ENCODE assay signal across 11 cellular contexts in the genomic region with DNA sequence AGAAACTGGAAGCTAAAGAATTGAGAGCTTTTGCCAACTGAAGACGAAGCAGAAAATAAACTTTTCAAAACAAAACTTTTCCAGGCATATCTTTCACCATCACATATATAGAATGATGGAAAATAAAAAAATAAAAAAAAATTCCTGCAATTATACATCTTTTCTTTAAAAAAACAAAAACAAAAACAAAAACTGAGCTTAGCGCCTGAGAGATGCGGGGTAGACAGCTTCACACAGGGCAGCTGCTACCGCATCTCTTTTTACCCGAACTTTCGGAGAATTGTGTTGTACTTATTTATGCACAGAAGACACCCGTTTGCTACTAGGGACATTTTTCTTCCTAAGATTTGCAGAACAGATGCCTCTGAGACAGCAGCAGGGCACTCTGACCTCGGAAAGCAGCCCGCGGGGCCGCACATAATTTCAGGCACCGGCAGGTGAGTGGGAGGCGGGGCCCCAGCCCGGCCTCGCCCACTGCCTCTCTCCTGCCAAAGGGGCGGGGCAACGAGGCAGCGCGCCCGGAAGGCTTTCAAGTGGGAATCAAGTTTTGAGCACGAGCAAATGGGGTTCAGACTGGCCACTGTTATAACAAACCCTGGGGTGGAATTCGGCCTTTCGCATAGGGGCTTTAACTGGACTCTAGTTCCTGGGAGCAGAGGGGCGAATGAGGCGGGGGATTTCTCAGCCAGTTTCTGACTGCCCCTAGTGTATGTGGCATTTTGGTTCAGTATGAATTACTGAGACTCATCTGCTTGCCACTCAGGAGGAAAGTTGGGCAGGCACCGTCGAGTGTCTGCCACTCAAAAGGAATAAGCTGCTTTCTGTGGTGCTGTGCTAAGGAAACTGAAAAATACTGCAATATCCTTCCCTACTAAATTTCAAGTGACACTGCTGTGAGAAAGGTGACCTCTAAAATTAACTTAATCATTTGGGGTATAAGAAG. TPM values are rescaled to one million over a fixed set of nuclear protein-coding genes. Genes with fewer than 3 reads are reported as not detected.
DNase-seq lines count a peak whose midpoint lies in the region; ATAC-seq and TF ChIP-seq lines count a peak whose summit lies in the region.
"Had no signal": no experiment of that assay in that cellular context is flagged by ENCODE, and none has a peak within 500 bp of the region (broad histone marks: within the 10 kb centered on the region; RNA-seq: fewer than 3 reads in every experiment).

No MANE protein-coding gene starts in this region.

- H4K5ac ChIP-seq in H9 (ENCODE audit: insufficient read length, low read depth, low read length) = no peak overlapping the region

- H3K4me2 ChIP-seq in H9 (ENCODE audit: insufficient read depth, insufficient read length, low read length) = peak overlapping the region; percentile 76

- H3K4me1 Mint-ChIP-seq in H9 = peaks cover 15 to 17% of the 10 kb centered on the region in 2 experiments
- peaks cover 10% of the 10 kb centered on the region for H3K4me1 Mint-ChIP-seq in nephron progenitor cell

- no peaks in the 10 kb centered on the region for H3K4me1 ChIP-seq in H9 (ENCODE audit: insufficient read depth, low read length)
- H3K4me1 ChIP-seq in tibial nerve = peaks cover 0 to 6% (median 3%) of the 10 kb centered on the region in 4 donors

- H3K4ac ChIP-seq in H9 (ENCODE audit: low read depth, low read length) = no peak overlapping the region

- no peak overlapping the region for H3K56ac ChIP-seq in H9 (ENCODE audit: insufficient read length, low read depth, low read length)

- H3K4me3 Mint-ChIP-seq in H9 (peak overlapping the region; percentile 71 to 80), nephron progenitor cell (peak overlapping the region; percentile 81)

- H3K27me3 Mint-ChIP-seq in H9 (ENCODE audit: low read depth) = peaks cover 9% of the 10 kb centered on the region
- peaks cover 8% of the 10 kb centered on the region for H3K27me3 Mint-ChIP-seq in nephron progenitor cell (ENCODE audit: low read depth, poor library complexity)

- no peak overlapping the region for H3K23ac ChIP-seq in H9 (ENCODE audit: insufficient read length, low read depth, low read length)

- H3K36me3 Mint-ChIP-seq in H9 (ENCODE audit: insufficient read depth in 1 of 3, low read depth in 3 of 3) = no peaks in the 10 kb centered on the region
- H3K36me3 Mint-ChIP-seq in nephron progenitor cell (ENCODE audit: low read depth) = no peaks in the 10 kb centered on the region

- H3K79me1 ChIP-seq in H9 (ENCODE audit: insufficient read depth, low read depth, low read length, poor library complexity, severe bottlenecking) = no peaks in the 10 kb centered on the region

- no peak overlapping the region for H3T11ph ChIP-seq in H9 (ENCODE audit: low read length)

- no peak for TF ChIP-seq EP300 in tibial nerve (IDR thresholded peaks at IDR 0.05)

- H4K20me1 ChIP-seq in H9 (ENCODE audit: control insufficient read depth, insufficient read depth, insufficient read length) = no peaks in the 10 kb centered on the region

- no peak overlapping the region for H2BK15ac ChIP-seq in H9 (ENCODE audit: low read depth, low read length)

- H3K9me3 Mint-ChIP-seq in H9 (no peaks in the 10 kb centered on the region), nephron progenitor cell (no peaks in the 10 kb centered on the region)

- ATAC-seq in GM18505 (IDR thresholded peaks at IDR 0.05; ENCODE audit: unreplicated experiment) = no peak

- no peak overlapping the region for H3K27ac ChIP-seq in H9 (ENCODE audit: insufficient read length, low read depth, low read length)
- no peak overlapping the region for H3K27ac ChIP-seq in tibial nerve

- no peak overlapping the region for H4K8ac ChIP-seq in H9 (replicated peaks; ENCODE audit: insufficient read length, low read depth, low read length)

- H3K27me3 ChIP-seq in H9 (ENCODE audit: insufficient read depth, low read length) (no peaks in the 10 kb centered on the region), tibial nerve (no peaks in the 10 kb centered on the region)

- no peak overlapping the region for H3K18ac ChIP-seq in H9 (ENCODE audit: insufficient read length, low read depth, low read length)

- peak overlapping the region; percentile 21 for H3K9ac ChIP-seq in H9 (ENCODE audit: extremely low read depth, insufficient read length, low read length)

- WGBS in H9 (ENCODE audit: extremely low coverage, insufficient read length, low lambda C conversion rate) = no CpG with 5 or more reads among the region's 27 CpGs
- WGBS in tibial nerve, 2 donors = 41 to 60% methylated on average over 24 to 27 of the region's 27 CpGs

- H3K79me2 ChIP-seq in H9 (ENCODE audit: insufficient read depth, low read length) = no peaks in the 10 kb centered on the region

- H2AFZ ChIP-seq in H9 (ENCODE audit: low read length) = peak overlapping the region; percentile 81

- no peak overlapping the region for H2BK12ac ChIP-seq in H9 (ENCODE audit: insufficient read length, low read depth, low read length)

- TF ChIP-seq POLR2A in tibial nerve (IDR thresholded peaks at IDR 0.05) (no peak), GM18505 (IDR thresholded peaks at IDR 0.05; ENCODE audit: borderline replicate concordance, extremely low read depth, insufficient read depth, insufficient read length) (no peak)

- H2BK20ac ChIP-seq in H9 (ENCODE audit: low read depth, low read length, poor library complexity, severe bottlenecking) = no peak overlapping the region

- H2BK120ac ChIP-seq in H9 (ENCODE audit: low read depth, low read length, poor library complexity, severe bottlenecking) = no peak overlapping the region

- no peak overlapping the region for H4K91ac ChIP-seq in H9 (ENCODE audit: insufficient read length, low read depth, low read length)

- H3K27ac Mint-ChIP-seq in H9 (peak overlapping the region; percentile 22 to 75 (median 44); a peak in 5 of 7 replicates), nephron progenitor cell (no peak overlapping the region)

- H2BK5ac ChIP-seq in H9 (ENCODE audit: insufficient read length, low read length) = no peak overlapping the region

- TF ChIP-seq CTCF in H9 (conservative IDR thresholded peaks at IDR 0.05) (no peak), fibroblast of villous mesenchyme (IDR thresholded peaks at IDR 0.05; ENCODE audit: insufficient read depth, low read depth, low read length) (no peak), nephron progenitor cell (IDR thresholded peaks at IDR 0.05) (no peak), tibial nerve (IDR thresholded peaks at IDR 0.05) (no peak)

- peak; percentile 85 for DNase-seq in H9
- peak; percentile 45 for DNase-seq in NCI-H2227 treated with DMSO at 0.1 percent for 48 hours (lab: John Stamatoyannopoulos, UW)
- no peak for DNase-seq in fibroblast of villous mesenchyme (ENCODE audit: low read depth)
- DNase-seq in nephron progenitor cell = peak; percentile 73
- DNase-seq in tibial nerve (ENCODE audit: low spot score in 2 of 2) = no peak
- DNase-seq in activated CD4-positive, CD25-positive, alpha-beta regulatory T cell (lab: John Stamatoyannopoulos, UW) = no peak
- no peak for DNase-seq in NCI-H510A treated with DMSO at 0.1 percent for 48 hours (lab: John Stamatoyannopoulos, UW)
- DNase-seq: activated CD4-positive, alpha-beta T cell treated with anti-CD3 and anti-CD28 coated beads for 1 hour; EL; NCI-H524 treated with DMSO at 0.1 percent for 48 hours had no signal

- H3K9me3 ChIP-seq in H9 (ENCODE audit: control insufficient read depth, low read depth, low read length) = no peaks in the 10 kb centered on the region
- no peaks in the 10 kb centered on the region for H3K9me3 ChIP-seq in tibial nerve

- H3K23me2 ChIP-seq in H9 (ENCODE audit: insufficient read length, low read depth, low read length, poor library complexity, severe bottlenecking) = no peaks in the 10 kb centered on the region

- peak overlapping the region; percentile 3 for H3K4me3 ChIP-seq in fibroblast of villous mesenchyme (ENCODE audit: low read depth, low read length)
- H3K4me3 ChIP-seq in tibial nerve = peak overlapping the region in 1 of 4 donors; percentile 20

- no peak overlapping the region for H2AK5ac ChIP-seq in H9 (ENCODE audit: insufficient read length, low read length)

- peaks cover 0 to 3% (median 0%) of the 10 kb centered on the region in 3 donors for H3K36me3 ChIP-seq in tibial nerve

- no peak overlapping the region for H3K14ac ChIP-seq in H9 (ENCODE audit: insufficient read depth, low read length)

RNA-seq across cellular contexts. Expression of a gene that starts 18.5 kb away (rescaled TPM):
- total RNA-seq in H9 (2021) = 39.2 and 41.2 TPM in 2 replicates
- total RNA-seq in fibroblast of villous mesenchyme = 16.4 and 26.3 TPM in 2 replicates
- total RNA-seq in tibial nerve = 10 to 100 TPM; 12.6 to 26.4 (median 22.9) TPM

Comparison
In these comparisons a context has a peak if more than half of its experiments do, and no peak if none do; other contexts are left out.
1. DNase-seq: peak in H9 (single experiment), NCI-H2227 treated with DMSO at 0.1 percent for 48 hours (single experiment) and nephron progenitor cell (single experiment); none in fibroblast of villous mesenchyme (single experiment), tibial nerve (0 of 2), activated CD4-positive, CD25-positive, alpha-beta regulatory T cell (0 of 4) and NCI-H510A treated with DMSO at 0.1 percent for 48 hours (single experiment).